16 cellular contexts compared by ENCODE assay signal in the genomic region with DNA sequence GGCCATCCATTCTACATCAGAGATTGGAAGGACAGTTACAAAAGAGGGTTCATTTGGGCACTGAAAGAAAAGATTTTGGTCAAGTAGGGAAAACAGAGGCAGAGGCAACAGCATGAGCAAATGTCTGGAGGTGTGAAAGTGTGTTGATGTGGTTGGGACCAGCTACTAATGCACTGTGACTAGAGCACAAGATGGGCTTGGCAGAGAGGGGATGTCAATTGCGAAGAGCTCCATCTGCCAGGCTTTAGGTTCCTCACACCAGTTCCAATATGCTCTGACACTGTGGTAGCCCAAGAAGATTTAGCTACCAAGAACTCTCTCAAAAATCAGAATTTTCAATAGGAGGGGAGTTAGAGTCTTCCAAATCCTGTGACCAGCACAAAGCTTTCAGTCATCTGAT. TPM values are rescaled to one million over a fixed set of nuclear protein-coding genes. Genes with fewer than 3 reads are reported as not detected.
DNase-seq lines count a peak whose midpoint lies in the region; ATAC-seq and TF ChIP-seq lines count a peak whose summit lies in the region.
"Had no signal": no experiment of that assay in that cellular context is flagged by ENCODE, and none has a peak within 500 bp of the region (broad histone marks: within the 10 kb centered on the region; RNA-seq: fewer than 3 reads in every experiment).

No MANE protein-coding gene starts in this region.

- POLR2A ChIA-PET in activated CD4-positive, alpha-beta memory T cell treated with anti-CD3 and anti-CD28 coated beads, Interleukin-2, amount 10 ng/mL, durations not matched to agents 7 days and 5 days (lab: Charles Lee), result no interaction called here

- DNase-seq in HFFc6 (no peak), T-helper 17 cell (no peak), fibroblast of lung (ENCODE audit: low read depth in 2 of 2) (no peak), islet precursor cell (no peak)
- no peak for DNase-seq in activated CD4-positive, alpha-beta memory T cell treated with anti-CD3 and anti-CD28 coated beads, Interleukin-2, amount 10 ng/mL, durations not matched to agents 7 days and 5 days
- DNase-seq: activated naive CD4-positive, alpha-beta T cell treated with anti-CD3 and anti-CD28 coated beads, Interleukin-2, amount 50 U/mL, for 16 hours; CD4-positive, alpha-beta T cell; KG1; NCI-H1436; right lobe of liver; SW 1271 had no signal

- H3K36me3 Mint-ChIP-seq in HFFc6 (ENCODE audit: low read depth) (peaks cover 73% of the 10 kb centered on the region), T-helper 17 cell (ENCODE audit: low read depth) (peaks cover 21% of the 10 kb centered on the region)
- peaks cover 73% of the 10 kb centered on the region for H3K36me3 Mint-ChIP-seq in activated CD4-positive, alpha-beta memory T cell treated with anti-CD3 and anti-CD28 coated beads, Interleukin-2, amount 10 ng/mL, durations not matched to agents 7 days and 5 days (ENCODE audit: low read depth)

- ATAC-seq in T-helper 17 cell (no peak), GM18868 (IDR thresholded peaks at IDR 0.05; ENCODE audit: unreplicated experiment) (no peak)
- ATAC-seq: right lobe of liver; stimulated activated memory B cell treated with anti-CD40 and anti-IgM and Interleukin-4, amounts not matched to agents 10 μg/mL and 1 μg/mL and 100 μg/mL, for 72 hours; WTC11 had no signal

- peaks cover 4% of the 10 kb centered on the region for H3K27me3 Mint-ChIP-seq in HFFc6 (ENCODE audit: insufficient read depth)
- no peaks in the 10 kb centered on the region for H3K27me3 Mint-ChIP-seq in T-helper 17 cell
- H3K27me3 Mint-ChIP-seq in activated CD4-positive, alpha-beta memory T cell treated with anti-CD3 and anti-CD28 coated beads, Interleukin-2, amount 10 ng/mL, durations not matched to agents 7 days and 5 days, result no peaks in the 10 kb centered on the region
- H3K27me3 Mint-ChIP-seq: CD4-positive, alpha-beta T cell; stimulated activated memory B cell treated with anti-CD40 and anti-IgM and Interleukin-4, amounts not matched to agents 10 μg/mL and 1 μg/mL and 100 μg/mL, for 72 hours had no signal

- no peak for TF ChIP-seq CTCF in HFFc6 (IDR thresholded peaks at IDR 0.05)
- TF ChIP-seq CTCF in fibroblast of lung (conservative IDR thresholded peaks at IDR 0.05 in 1 of 2, IDR thresholded peaks at IDR 0.05 in 1 of 2; ENCODE audit: low read depth in 1 of 2, low read length in 2 of 2), result no peak

- no peak overlapping the region for H2AFZ ChIP-seq in fibroblast of lung (ENCODE audit: low read length)

- H3K9me3 Mint-ChIP-seq in HFFc6, result no peaks in the 10 kb centered on the region
- no peaks in the 10 kb centered on the region for H3K9me3 Mint-ChIP-seq in activated CD4-positive, alpha-beta memory T cell treated with anti-CD3 and anti-CD28 coated beads, Interleukin-2, amount 10 ng/mL, durations not matched to agents 7 days and 5 days
- H3K9me3 Mint-ChIP-seq: CD4-positive, alpha-beta T cell; stimulated activated memory B cell treated with anti-CD40 and anti-IgM and Interleukin-4, amounts not matched to agents 10 μg/mL and 1 μg/mL and 100 μg/mL, for 72 hours; WTC11 had no signal

- peaks cover 5% of the 10 kb centered on the region for H3K36me3 ChIP-seq in fibroblast of lung (ENCODE audit: control insufficient read depth, insufficient read depth, low read length)
- H3K36me3 ChIP-seq in stomach smooth muscle (ENCODE audit: control insufficient read depth in 2 of 2, insufficient read depth in 2 of 2, low read length in 2 of 2), result peaks cover 12 to 22% of the 10 kb centered on the region in 2 donors

- H3K4me1 Mint-ChIP-seq in HFFc6 (ENCODE audit: low read depth), result peaks cover 62% of the 10 kb centered on the region
- H3K4me1 Mint-ChIP-seq in T-helper 17 cell, result peaks cover 44% of the 10 kb centered on the region
- H3K4me1 Mint-ChIP-seq in activated CD4-positive, alpha-beta memory T cell treated with anti-CD3 and anti-CD28 coated beads, Interleukin-2, amount 10 ng/mL, durations not matched to agents 7 days and 5 days, result peaks cover 44% of the 10 kb centered on the region

- H4K20me1 ChIP-seq in fibroblast of lung (ENCODE audit: control insufficient read depth, extremely low read depth, insufficient read depth, low read length), result no peaks in the 10 kb centered on the region

- H3K4me1 ChIP-seq in fibroblast of lung (ENCODE audit: control insufficient read depth, extremely low read depth, insufficient read depth, low read length), result peaks cover 33% of the 10 kb centered on the region
- peaks cover 55% of the 10 kb centered on the region for H3K4me1 ChIP-seq in stomach smooth muscle (ENCODE audit: control insufficient read depth, insufficient read depth, low read length)

- H3K9ac ChIP-seq in fibroblast of lung (ENCODE audit: insufficient read depth, low read length), result no peak overlapping the region
- no peak overlapping the region for H3K9ac ChIP-seq in stomach smooth muscle (ENCODE audit: low read length in 2 of 2)

- CTCF ChIA-PET in activated CD4-positive, alpha-beta memory T cell treated with anti-CD3 and anti-CD28 coated beads, Interleukin-2, amount 10 ng/mL, durations not matched to agents 7 days and 5 days (lab: Charles Lee), result no interaction called here

- H3K27ac Mint-ChIP-seq in HFFc6 (peak overlapping the region; percentile 88), T-helper 17 cell (peak overlapping the region; percentile 47)
- no peak overlapping the region for H3K27ac Mint-ChIP-seq in activated CD4-positive, alpha-beta memory T cell treated with anti-CD3 and anti-CD28 coated beads, Interleukin-2, amount 10 ng/mL, durations not matched to agents 7 days and 5 days
- H3K27ac Mint-ChIP-seq: stimulated activated memory B cell treated with anti-CD40 and anti-IgM and Interleukin-4, amounts not matched to agents 10 μg/mL and 1 μg/mL and 100 μg/mL, for 72 hours had no signal

- H3K27ac ChIP-seq in fibroblast of lung (ENCODE audit: insufficient read depth, low read length) (peak overlapping the region; percentile 52), stomach smooth muscle (ENCODE audit: low read length) (peak overlapping the region; percentile 11)
- H3K27ac ChIP-seq: right lobe of liver had no signal

- H3K4me3 ChIP-seq in fibroblast of lung (replicated peaks in 1 of 4; ENCODE audit: control extremely low read depth in 1 of 4, insufficient read depth in 1 of 4, low read depth in 3 of 4, low read length in 4 of 4) (no peak overlapping the region), stomach smooth muscle (ENCODE audit: low read length in 2 of 2) (no peak overlapping the region)
- H3K4me3 ChIP-seq: HAP-1, right lobe of liver had no signal

- H3K4me3 Mint-ChIP-seq in HFFc6 (no peak overlapping the region), T-helper 17 cell (no peak overlapping the region)
- H3K4me3 Mint-ChIP-seq in activated CD4-positive, alpha-beta memory T cell treated with anti-CD3 and anti-CD28 coated beads, Interleukin-2, amount 10 ng/mL, durations not matched to agents 7 days and 5 days, result no peak overlapping the region
- H3K4me3 Mint-ChIP-seq: CD4-positive, alpha-beta T cell; stimulated activated memory B cell treated with anti-CD40 and anti-IgM and Interleukin-4, amounts not matched to agents 10 μg/mL and 1 μg/mL and 100 μg/mL, for 72 hours; WTC11 had no signal

- no peak overlapping the region for H3K4me2 ChIP-seq in fibroblast of lung (ENCODE audit: extremely low read depth, insufficient read depth, low read length)

- H3K79me2 ChIP-seq in fibroblast of lung (ENCODE audit: control insufficient read depth, insufficient read depth, low read length), result no peaks in the 10 kb centered on the region

- H3K27me3 ChIP-seq in fibroblast of lung (ENCODE audit: control insufficient read depth, insufficient read depth, low read length) (no peaks in the 10 kb centered on the region), stomach smooth muscle (ENCODE audit: control insufficient read depth in 1 of 2, insufficient read depth in 2 of 2, low read length in 2 of 2) (no peaks in the 10 kb centered on the region)
- H3K27me3 ChIP-seq: right lobe of liver had no signal

- H3K9me3 ChIP-seq in T-helper 17 cell (ENCODE audit: control insufficient read depth, low read length, poor library complexity, severe bottlenecking), result no peaks in the 10 kb centered on the region
- no peaks in the 10 kb centered on the region for H3K9me3 ChIP-seq in fibroblast of lung (ENCODE audit: control insufficient read depth, insufficient read depth, low read depth, low read length)
- H3K9me3 ChIP-seq in stomach smooth muscle (ENCODE audit: control insufficient read depth in 2 of 2, low read length in 2 of 2), result no peaks in the 10 kb centered on the region
- H3K9me3 ChIP-seq: HAP-1, right lobe of liver had no signal

RNA-seq across cellular contexts. Expression of gene TRAF3IP2, which starts 42.1 kb away (rescaled TPM):
- total RNA-seq in HFFc6 (2021; fragmentation: NEBNext Ultra II Directional; extraction: Animal tissue kit (Norgen Biotek cat#: 25700)), result 10 to 100 TPM; 28.9 to 47.0 (median 40.2) TPM
- total RNA-seq in T-helper 17 cell (10 to 100 TPM; 19.9 to 33.5 TPM), fibroblast of lung (15.2 and 37.0 TPM in 2 replicates)
- polyA plus RNA-seq in fibroblast of lung, result 21.6 and 26.9 TPM in 2 replicates
- polyA plus RNA-seq in fibroblast of lung (2012), result 22.1 and 22.2 TPM in 2 replicates
- 76.9 and 77.1 TPM in 2 replicates for polyA minus RNA-seq in fibroblast of lung (ENCODE audit: low replicate concordance)
- 10 to 100 TPM; 25.2 to 29.6 TPM for total RNA-seq in activated CD4-positive, alpha-beta memory T cell treated with anti-CD3 and anti-CD28 coated beads, Interleukin-2, amount 10 ng/mL, durations not matched to agents 7 days and 5 days
